Comparison of ENCODE assay signal across 8 cellular contexts in genomic region chr12:121773011-121773777, GRCh38. TPM values are rescaled to one million over a fixed set of nuclear protein-coding genes. Genes with fewer than 3 reads are reported as not detected.
DNase-seq lines count a peak whose midpoint lies in the region; TF ChIP-seq lines count a peak whose summit lies in the region.

No MANE protein-coding gene starts in this region.

- peak; percentile 81 to 86 for DNase-seq in Caco-2
- DNase-seq in GM20000 (ENCODE audit: low spot score): peak; percentile 94
- peak in 72 of 76 experiments; percentile 18 to 85 (median 71) for DNase-seq in HUDEP-2 (lab: John Stamatoyannopoulos, UW; ENCODE audit: unreplicated experiment in 76 of 76)
- peak; percentile 89 for DNase-seq in OCI-LY7 (ENCODE audit: low spot score)
- DNase-seq in activated T-helper 1 cell treated with Interleukin-2 at 50 U/mL for 16 hours (ENCODE audit: low read depth): peak; percentile 68
- DNase-seq in fibroblast of pulmonary artery (ENCODE audit: low read depth): peak; percentile 75
- DNase-seq in osteoblast (ENCODE audit: insufficient read length, low spot score, missing footprints): peak; percentile 98
- peak; percentile 70 for DNase-seq in ureter (ENCODE audit: low spot score)

- H3K9me3 ChIP-seq in Caco-2 (no peaks in the 10 kb centered on the region), OCI-LY7 (ENCODE audit: low read length) (no peaks in the 10 kb centered on the region), osteoblast (ENCODE audit: low read depth, low read length) (no peaks in the 10 kb centered on the region)

- no peak overlapping the region for H3K4me3 ChIP-seq in Caco-2 (ENCODE audit: low read depth, low read length)
- no peak overlapping the region for H3K4me3 ChIP-seq in OCI-LY7 (ENCODE audit: low read depth, low read length, poor library complexity, severe bottlenecking)
- H3K4me3 ChIP-seq in fibroblast of pulmonary artery (replicated peaks; ENCODE audit: low read depth, low read length): no peak overlapping the region
- no peak overlapping the region for H3K4me3 ChIP-seq in osteoblast (ENCODE audit: insufficient read depth, low read length)

- H3K79me2 ChIP-seq in OCI-LY7 (ENCODE audit: insufficient read depth, low read depth, low read length): no peaks in the 10 kb centered on the region
- no peaks in the 10 kb centered on the region for H3K79me2 ChIP-seq in osteoblast (ENCODE audit: insufficient read depth, low read length)

- BruUV-seq in Caco-2 (replicated peaks; lab: Mats Ljungman, UMichigan) (no TSS peak), OCI-LY7 (replicated peaks; lab: Mats Ljungman, UMichigan) (no TSS peak)

- no peak overlapping the region for H3K4me3 Mint-ChIP-seq in Caco-2 (ENCODE audit: unreplicated experiment)

- POLR2A ChIA-PET in Caco-2 (lab: Charles Lee) (no interaction called here), OCI-LY7 (lab: Charles Lee) (interaction anchor here (0.6 kb wide), 1 partner anchor 362 kb away, joined by 3 read pairs; no protein-coding TSS in a partner anchor)

- peaks cover 24% of the 10 kb centered on the region for H3K36me3 Mint-ChIP-seq in Caco-2 (ENCODE audit: insufficient read depth, unreplicated experiment)

- CTCF ChIA-PET in Caco-2 (lab: Charles Lee) (interaction anchor here (0.6 to 2.0 kb wide), 7 partner anchors 11 to 444 kb away, joined by 3 to 8 read pairs (median 3); partner anchors contain the start of gene TMEM120B), OCI-LY7 (lab: Charles Lee; ENCODE audit: unreplicated experiment) (interaction anchor here (0.6 to 1.6 kb wide), 5 partner anchors 15 to 72 kb away, joined by 3 to 9 read pairs (median 4); partner anchors contain the start of gene TMEM120B)

- H3K27ac Mint-ChIP-seq in Caco-2 (ENCODE audit: unreplicated experiment): peak overlapping the region; percentile 25

- intact Hi-C loops in Caco-2 (cut with micrococcal nuclease; ENCODE audit: unreplicated experiment): loop anchor here (1.0 to 5.0 kb wide), 3 partner anchors 24 to 221 kb away; no protein-coding TSS in a partner anchor
- intact Hi-C loops in OCI-LY7 (cut with micrococcal nuclease; ENCODE audit: unreplicated experiment): loop anchor here (1.0 kb wide), 3 partner anchors 76 to 221 kb away; partner anchors contain the start of gene PSMD9

- TF ChIP-seq CTCF in Caco-2 (IDR thresholded peaks at IDR 0.05; ENCODE audit: insufficient read depth in 1 of 2, low read depth in 1 of 2, low read length in 1 of 2, severe bottlenecking in 1 of 2, unreplicated experiment in 1 of 2) (peak; percentile 89 to 90), GM20000 (IDR thresholded peaks at IDR 0.05; ENCODE audit: extremely low read depth, missing control alignments) (peak; percentile 94), OCI-LY7 (conservative IDR thresholded peaks at IDR 0.05; ENCODE audit: low read length) (peak; percentile 90), fibroblast of pulmonary artery (IDR thresholded peaks at IDR 0.05; ENCODE audit: low read length, missing control alignments) (peak; percentile 81), osteoblast (IDR thresholded peaks at IDR 0.05; ENCODE audit: extremely low read depth, low read depth, low read length) (peak; percentile 83)

- no peak overlapping the region; the same call in 1 of the 2 replicates for H2AFZ ChIP-seq in OCI-LY7 (ENCODE audit: low read length)
- no peak overlapping the region for H2AFZ ChIP-seq in osteoblast (ENCODE audit: low read length)

- no peaks in the 10 kb centered on the region for H3K9me2 ChIP-seq in OCI-LY7 (ENCODE audit: insufficient read depth, low read length)

- H4K20me1 ChIP-seq in OCI-LY7 (ENCODE audit: insufficient read depth, low read length): no peaks in the 10 kb centered on the region
- peaks cover 2% of the 10 kb centered on the region for H4K20me1 ChIP-seq in osteoblast (ENCODE audit: insufficient read depth, low read length)

- 0 out of 2 replicates have a peak overlapping the region, but pooled peaks have one; percentile 9 for H3K4me2 ChIP-seq in OCI-LY7 (ENCODE audit: low read length)
- no peak overlapping the region for H3K4me2 ChIP-seq in osteoblast (ENCODE audit: insufficient read depth, low read length)

- no peaks in the 10 kb centered on the region for H3K9me3 Mint-ChIP-seq in Caco-2 (ENCODE audit: unreplicated experiment)

- peaks cover 20% of the 10 kb centered on the region for H3K4me1 ChIP-seq in Caco-2
- H3K4me1 ChIP-seq in OCI-LY7 (ENCODE audit: insufficient read depth, low read length, poor library complexity, severe bottlenecking): peaks cover 29% of the 10 kb centered on the region
- H3K4me1 ChIP-seq in osteoblast (ENCODE audit: insufficient read depth, low read length): peaks cover 7% of the 10 kb centered on the region

- no peaks in the 10 kb centered on the region for H3K27me3 ChIP-seq in Caco-2 (replicated peaks; ENCODE audit: control insufficient read depth, insufficient read depth, low read length)
- no peaks in the 10 kb centered on the region for H3K27me3 ChIP-seq in osteoblast (ENCODE audit: insufficient read depth, low read length)

- peaks cover 11% of the 10 kb centered on the region for H3K4me1 Mint-ChIP-seq in Caco-2 (ENCODE audit: low read depth, unreplicated experiment)

- H3K27ac ChIP-seq in OCI-LY7 (ENCODE audit: low read depth, low read length, poor library complexity, severe bottlenecking) (no peak overlapping the region), osteoblast (ENCODE audit: low read depth, low read length) (no peak overlapping the region)

- H3K36me3 ChIP-seq in Caco-2 (ENCODE audit: control insufficient read depth, insufficient read depth, low read length): no peaks in the 10 kb centered on the region; the same call in 1 of the 2 replicates
- peaks cover 5% of the 10 kb centered on the region; the same call in 1 of the 2 replicates for H3K36me3 ChIP-seq in OCI-LY7 (ENCODE audit: insufficient read depth, low read length)
- H3K36me3 ChIP-seq in osteoblast (ENCODE audit: insufficient read depth, low read length): no peaks in the 10 kb centered on the region

- no peaks in the 10 kb centered on the region for H3K27me3 Mint-ChIP-seq in Caco-2 (ENCODE audit: insufficient read depth, unreplicated experiment)

RNA-seq across cellular contexts. Expression of gene RHOF, which starts 20.3 kb away (rescaled TPM):
- total RNA-seq in Caco-2 (2022) (33.8 and 36.7 TPM in 2 replicates), OCI-LY7 (2022) (45.7 and 53.7 TPM in 2 replicates), osteoblast (6.2 and 8.3 TPM in 2 replicates), ureter (20.5 TPM)
- 23.5 and 29.2 TPM in 2 replicates for total RNA-seq in OCI-LY7 (2014; rRNA removed; shearing (Covaris generic))

RNA-seq across cellular contexts. Expression of gene SETD1B, which starts 30.6 kb away (rescaled TPM):
- 16.8 and 17.6 TPM in 2 replicates for total RNA-seq in Caco-2 (2022)
- total RNA-seq in OCI-LY7 (2014; rRNA removed; shearing (Covaris generic)): 3.3 and 4.7 TPM in 2 replicates
- total RNA-seq in OCI-LY7 (2022): 22.5 and 24.3 TPM in 2 replicates
- total RNA-seq in osteoblast: 5.0 and 5.8 TPM in 2 replicates
- total RNA-seq in ureter: 39.8 TPM
